In genomic region chr10:124696446-124697392, GRCh38 we compare ENCODE assay signal across 9 cellular contexts. TPM values are rescaled to one million over a fixed set of nuclear protein-coding genes. Genes with fewer than 3 reads are reported as not detected.
A peak's percentile ranks its signal among the peaks of the same experiment; 100 is the strongest.
DNase-seq lines count a peak whose midpoint lies in the region; ATAC-seq and TF ChIP-seq lines count a peak whose summit lies in the region.
"Had no signal": no experiment of that assay in that cellular context is flagged by ENCODE, and none has a peak within 500 bp of the region (broad histone marks: within the 10 kb centered on the region; RNA-seq: fewer than 3 reads in every experiment).

No MANE protein-coding gene starts in this region.

- peaks cover 94% of the 10 kb centered on the region for H3K4me1 Mint-ChIP-seq in activated CD8-positive, alpha-beta memory T cell treated with anti-CD3 and anti-CD28 coated beads, Interleukin-2, amount 10 ng/mL, durations not matched to agents 7 days and 5 days
- peaks cover 34% of the 10 kb centered on the region for H3K4me1 Mint-ChIP-seq in glutamatergic neuron (ENCODE audit: low read depth, unreplicated experiment)

- H3K4me1 ChIP-seq in neutrophil (ENCODE audit: control insufficient read depth in 1 of 2, insufficient read depth in 1 of 2, low read depth in 1 of 2, low read length in 1 of 2) = peaks cover 40 to 43% of the 10 kb centered on the region in 2 experiments
- H3K4me1 ChIP-seq: A549 had no signal

- H3K36me3 Mint-ChIP-seq in activated CD8-positive, alpha-beta memory T cell treated with anti-CD3 and anti-CD28 coated beads, Interleukin-2, amount 10 ng/mL, durations not matched to agents 7 days and 5 days = peaks cover 25% of the 10 kb centered on the region
- H3K36me3 Mint-ChIP-seq in glutamatergic neuron (ENCODE audit: unreplicated experiment) = no peaks in the 10 kb centered on the region

- H3K27ac ChIP-seq in neutrophil = peak overlapping the region; percentile 94
- H3K27ac ChIP-seq: A549 had no signal

- H3K9me3 ChIP-seq in neutrophil = no peaks in the 10 kb centered on the region
- H3K9me3 ChIP-seq: A549 had no signal

- no peaks in the 10 kb centered on the region for H3K9me3 Mint-ChIP-seq in activated CD8-positive, alpha-beta memory T cell treated with anti-CD3 and anti-CD28 coated beads, Interleukin-2, amount 10 ng/mL, durations not matched to agents 7 days and 5 days (ENCODE audit: low read depth)
- H3K9me3 Mint-ChIP-seq in glutamatergic neuron (ENCODE audit: unreplicated experiment) = peaks cover 11% of the 10 kb centered on the region

- H3K27me3 Mint-ChIP-seq in activated CD8-positive, alpha-beta memory T cell treated with anti-CD3 and anti-CD28 coated beads, Interleukin-2, amount 10 ng/mL, durations not matched to agents 7 days and 5 days = no peaks in the 10 kb centered on the region
- H3K27me3 Mint-ChIP-seq in glutamatergic neuron (ENCODE audit: unreplicated experiment) = peaks cover 4% of the 10 kb centered on the region

- TF ChIP-seq CTCF in neutrophil (IDR thresholded peaks at IDR 0.05) (no peak), glutamatergic neuron (IDR thresholded peaks at IDR 0.05; ENCODE audit: partially characterized antibody, unreplicated experiment) (no peak)

- H3K4me3 Mint-ChIP-seq in activated CD8-positive, alpha-beta memory T cell treated with anti-CD3 and anti-CD28 coated beads, Interleukin-2, amount 10 ng/mL, durations not matched to agents 7 days and 5 days = peak overlapping the region; percentile 64
- H3K4me3 Mint-ChIP-seq in glutamatergic neuron (ENCODE audit: unreplicated experiment) = no peak overlapping the region

- no peak overlapping the region for H3K4me3 ChIP-seq in neutrophil (ENCODE audit: low read depth in 1 of 2, low read length in 1 of 2)
- H3K4me3 ChIP-seq: A549 had no signal

- CTCF ChIA-PET in activated CD8-positive, alpha-beta memory T cell treated with anti-CD3 and anti-CD28 coated beads, Interleukin-2, amount 10 ng/mL, durations not matched to agents 7 days and 5 days (lab: Charles Lee) = interaction anchor here (0.7 to 3.3 kb wide), 14 partner anchors 9 to 95 kb away, joined by 3 to 44 read pairs (median 6); partner anchors contain the start of gene EEF1AKMT2

- H3K27me3 ChIP-seq in neutrophil = no peaks in the 10 kb centered on the region

- peak; percentile 42 to 43 for DNase-seq in activated CD4-positive, alpha-beta T cell treated with anti-CD3 and anti-CD28 coated beads for 4 hours
- DNase-seq in activated CD4-positive, alpha-beta T cell treated with anti-CD3 and anti-CD28 coated beads for 1 hour = no peak
- DNase-seq in activated CD8-positive, alpha-beta memory T cell treated with anti-CD3 and anti-CD28 coated beads, Interleukin-2, amount 10 ng/mL, durations not matched to agents 7 days and 5 days = peak; percentile 66
- DNase-seq in HPDE6-E6E7 (ENCODE audit: extremely low spot score) (no peak), glutamatergic neuron (no peak), kidney glomerular epithelial cell (lab: John Stamatoyannopoulos, UW) (no peak)

- peak overlapping the region; percentile 98 for H3K27ac Mint-ChIP-seq in activated CD8-positive, alpha-beta memory T cell treated with anti-CD3 and anti-CD28 coated beads, Interleukin-2, amount 10 ng/mL, durations not matched to agents 7 days and 5 days
- no peak overlapping the region for H3K27ac Mint-ChIP-seq in glutamatergic neuron (ENCODE audit: unreplicated experiment)

- peak; percentile 64 for ATAC-seq in HG02884 (IDR thresholded peaks at IDR 0.05; ENCODE audit: unreplicated experiment)
- ATAC-seq in activated CD8-positive, alpha-beta memory T cell treated with anti-CD3 and anti-CD28 coated beads, Interleukin-2, amount 10 ng/mL, durations not matched to agents 7 days and 5 days = peak; percentile 71

- H3K36me3 ChIP-seq in neutrophil = peaks cover 37% of the 10 kb centered on the region

RNA-seq across cellular contexts. Expression of gene FAM53B, which starts 47.5 kb away (rescaled TPM):
- 10 to 100 TPM; 33.5 to 45.5 TPM for total RNA-seq in activated CD8-positive, alpha-beta memory T cell treated with anti-CD3 and anti-CD28 coated beads, Interleukin-2, amount 10 ng/mL, durations not matched to agents 7 days and 5 days
- 30.5 TPM for total RNA-seq in glutamatergic neuron (ENCODE audit: unreplicated experiment)

Comparison
In these comparisons a context has a peak if more than half of its experiments do, and no peak if none do; other contexts are left out.
1. DNase-seq: peak in activated CD4-positive, alpha-beta T cell treated with anti-CD3 and anti-CD28 coated beads for 4 hours (2 of 2) and activated CD8-positive, alpha-beta memory T cell treated with anti-CD3 and anti-CD28 coated beads, Interleukin-2, amount 10 ng/mL, durations not matched to agents 7 days and 5 days (single experiment); none in activated CD4-positive, alpha-beta T cell treated with anti-CD3 and anti-CD28 coated beads for 1 hour (single experiment), HPDE6-E6E7 (single experiment), glutamatergic neuron (single experiment) and kidney glomerular epithelial cell (single experiment).